13 cellular contexts compared by ENCODE assay signal in the genomic region with DNA sequence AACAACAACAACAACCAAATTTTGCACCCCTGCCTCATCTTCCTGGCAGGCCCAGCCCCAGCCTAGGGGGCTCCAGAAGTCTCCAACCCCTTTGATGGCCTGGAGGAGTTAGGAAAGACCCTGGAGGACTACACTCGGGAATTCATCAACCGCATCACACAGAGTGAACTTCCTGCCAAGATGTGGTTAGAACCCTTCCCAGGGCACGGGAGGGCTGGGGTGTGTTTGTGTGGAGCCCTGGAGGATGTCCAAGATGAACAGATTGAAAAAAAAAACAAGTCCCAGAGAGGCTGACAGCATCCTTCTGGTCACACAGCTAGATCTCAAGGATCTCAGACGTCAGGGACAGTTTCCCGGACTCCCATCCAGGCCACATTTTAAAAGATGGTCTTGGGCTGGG. TPM values are rescaled to one million over a fixed set of nuclear protein-coding genes. Genes with fewer than 3 reads are reported as not detected.
A peak's percentile ranks its signal among the peaks of the same experiment; 100 is the strongest.
DNase-seq lines count a peak whose midpoint lies in the region; ATAC-seq and TF ChIP-seq lines count a peak whose summit lies in the region.
"Had no signal": no experiment of that assay in that cellular context is flagged by ENCODE, and none has a peak within 500 bp of the region (broad histone marks: within the 10 kb centered on the region; RNA-seq: fewer than 3 reads in every experiment).

No MANE protein-coding gene starts in this region.

- H3K4ac ChIP-seq in mesenchymal stem cell (ENCODE audit: low read depth in 1 of 2, low read length in 2 of 2): peak overlapping the region in 1 of 2 experiments; percentile 38

- H2BK12ac ChIP-seq in mesenchymal stem cell (ENCODE audit: low read length in 2 of 2): peak overlapping the region in 1 of 2 experiments; percentile 45

- H3K4me2 ChIP-seq in KMS-11 (no peak overlapping the region), mesenchymal stem cell (ENCODE audit: low read length, poor library complexity, severe bottlenecking) (no peak overlapping the region)

- H3K79me1 ChIP-seq in mesenchymal stem cell (replicated peaks; ENCODE audit: low read length, poor library complexity, severe bottlenecking): no peaks in the 10 kb centered on the region

- no peak overlapping the region for H2BK120ac ChIP-seq in mesenchymal stem cell (ENCODE audit: low read depth, low read length)

- peak overlapping the region; percentile 12 for H2BK15ac ChIP-seq in mesenchymal stem cell (ENCODE audit: low read depth, poor library complexity, severe bottlenecking)

- TF ChIP-seq POLR2A in esophagus muscularis mucosa (IDR thresholded peaks at IDR 0.05; ENCODE audit: low read depth): no peak

- H3K27ac ChIP-seq in KMS-11 (no peak overlapping the region), mesenchymal stem cell (ENCODE audit: low read length, poor library complexity, severe bottlenecking) (no peak overlapping the region), esophagus muscularis mucosa (replicated peaks in 1 of 4) (no peak overlapping the region)
- H3K27ac ChIP-seq: epithelial cell of prostate had no signal

- intact Hi-C loops in posterior cingulate gyrus (cut with DNase I) (no loop called here), esophagus muscularis mucosa (cut with DNase I) (no loop called here)

- TF ChIP-seq EP300 in esophagus muscularis mucosa (IDR thresholded peaks at IDR 0.05): no peak

- H3K36me3 ChIP-seq in KMS-11 (ENCODE audit: insufficient read depth) (no peaks in the 10 kb centered on the region), mesenchymal stem cell (ENCODE audit: control insufficient read depth in 1 of 2, insufficient read depth in 2 of 2, low read depth in 1 of 2, low read length in 2 of 2) (no peaks in the 10 kb centered on the region), esophagus muscularis mucosa (no peaks in the 10 kb centered on the region)

- ATAC-seq in HG03469 (IDR thresholded peaks at IDR 0.05; ENCODE audit: unreplicated experiment): no peak
- no peak for ATAC-seq in HG02798 (IDR thresholded peaks at IDR 0.05; ENCODE audit: poor library complexity, unreplicated experiment)

- TF ChIP-seq CTCF in KMS-11 (conservative IDR thresholded peaks at IDR 0.05; ENCODE audit: low read depth, low read length) (no peak), choroid plexus epithelial cell (conservative IDR thresholded peaks at IDR 0.05; ENCODE audit: low read depth, low read length) (no peak), esophagus muscularis mucosa (IDR thresholded peaks at IDR 0.05) (no peak)

- WGBS in mesenchymal stem cell: 79% methylated on average over 5 of the region's 5 CpGs
- 42% methylated on average over 5 of the region's 5 CpGs for whole genome bisulfite sequencing in esophagus muscularis mucosa

- no peaks in the 10 kb centered on the region for H4K20me1 ChIP-seq in KMS-11 (ENCODE audit: insufficient read depth)

- H2AK5ac ChIP-seq in mesenchymal stem cell (ENCODE audit: low read length, severe bottlenecking): no peak overlapping the region

- no peaks in the 10 kb centered on the region for H3K9me3 ChIP-seq in mesenchymal stem cell (ENCODE audit: control insufficient read depth, low read length)
- H3K9me3 ChIP-seq in esophagus muscularis mucosa: no peaks in the 10 kb centered on the region

- peak overlapping the region; percentile 78 for H4K8ac ChIP-seq in mesenchymal stem cell (ENCODE audit: low read length)

- no peaks in the 10 kb centered on the region for H3K4me1 ChIP-seq in KMS-11 (ENCODE audit: low read depth, poor library complexity, severe bottlenecking)
- H3K4me1 ChIP-seq in mesenchymal stem cell (ENCODE audit: control insufficient read depth, insufficient read depth, low read depth, low read length): peaks cover 7% of the 10 kb centered on the region
- peaks cover 9 to 34% (median 24%) of the 10 kb centered on the region in 4 donors for H3K4me1 ChIP-seq in esophagus muscularis mucosa

- DNase-seq in AG08396 (ENCODE audit: low spot score) (peak; percentile 61), choroid plexus epithelial cell (ENCODE audit: low read depth) (peak; percentile 84), mesenchymal stem cell (peak; percentile 45), posterior cingulate gyrus (no peak), esophagus muscularis mucosa (ENCODE audit: extremely low spot score) (no peak)

- no peaks in the 10 kb centered on the region for H3K79me2 ChIP-seq in KMS-11 (ENCODE audit: insufficient read depth, low read depth)

- H2AFZ ChIP-seq in KMS-11 (ENCODE audit: low read depth) (peak overlapping the region; percentile 45; the same call in 1 of the 2 replicates), mesenchymal stem cell (ENCODE audit: low read depth, low read length) (no peak overlapping the region)

- H3K14ac ChIP-seq in mesenchymal stem cell (ENCODE audit: low read length in 2 of 2): no peak overlapping the region

- no peak overlapping the region for H2BK5ac ChIP-seq in mesenchymal stem cell (ENCODE audit: low read depth, low read length, poor library complexity, severe bottlenecking)

- H3K27me3 ChIP-seq in KMS-11 (ENCODE audit: insufficient read depth, low read depth): peaks cover 6% of the 10 kb centered on the region; the same call in 1 of the 2 replicates
- no peaks in the 10 kb centered on the region for H3K27me3 ChIP-seq in mesenchymal stem cell (ENCODE audit: control insufficient read depth in 1 of 2, insufficient read depth in 1 of 2, low read length in 2 of 2)
- no peaks in the 10 kb centered on the region for H3K27me3 ChIP-seq in esophagus muscularis mucosa

- no peak overlapping the region for H3K23ac ChIP-seq in mesenchymal stem cell (ENCODE audit: low read length in 2 of 2)

- no peak overlapping the region for H3K9ac ChIP-seq in KMS-11
- H3K9ac ChIP-seq in mesenchymal stem cell (ENCODE audit: low read length): no peak overlapping the region

- no peak overlapping the region for H4K91ac ChIP-seq in mesenchymal stem cell (ENCODE audit: low read length)

- no peak overlapping the region for H3K18ac ChIP-seq in mesenchymal stem cell (ENCODE audit: low read depth in 1 of 2, low read length in 2 of 2)

- H3K4me3 ChIP-seq in KMS-11 (IDR thresholded peaks at IDR 0.05; ENCODE audit: insufficient read depth, low read depth, low read length) (no peak overlapping the region), choroid plexus epithelial cell (ENCODE audit: low read depth, low read length) (no peak overlapping the region), mesenchymal stem cell (ENCODE audit: insufficient read depth in 1 of 2, low read depth in 1 of 2, low read length in 2 of 2) (no peak overlapping the region), esophagus muscularis mucosa (no peak overlapping the region)
- H3K4me3 ChIP-seq: smooth muscle cell had no signal

RNA-seq across cellular contexts. Expression of gene APOC1, which starts 13.3 kb away (rescaled TPM):
- 87.8 TPM for polyA plus RNA-seq in mesenchymal stem cell (2013, experiment 1 of 2)
- polyA plus RNA-seq in mesenchymal stem cell (2013, experiment 2 of 2): 82.3 TPM
- 1 to 10 TPM in 1 of 4 donors, not detected in 3; 2.5 TPM for total RNA-seq in esophagus muscularis mucosa

RNA-seq across cellular contexts. Expression of gene APOC4, which starts 14.3 kb away (rescaled TPM):
- polyA plus RNA-seq in mesenchymal stem cell (2013, experiment 1 of 2): not detected
- polyA plus RNA-seq in mesenchymal stem cell (2013, experiment 2 of 2): not detected
- not detected for total RNA-seq in esophagus muscularis mucosa
- total RNA-seq: activated naive CD4-positive, alpha-beta T cell treated with anti-CD3 and anti-CD28 coated beads for 36 hours; H9; smooth muscle cell had no signal
- polyA plus RNA-seq: AG04450, smooth muscle cell had no signal

RNA-seq across cellular contexts. Expression of gene APOC2, which starts 18.1 kb away (rescaled TPM):
- polyA plus RNA-seq in mesenchymal stem cell (2013, experiment 1 of 2): not detected
- not detected for polyA plus RNA-seq in mesenchymal stem cell (2013, experiment 2 of 2)
- not detected for total RNA-seq in esophagus muscularis mucosa
- total RNA-seq: activated naive CD4-positive, alpha-beta T cell treated with anti-CD3 and anti-CD28 coated beads for 36 hours; H9 had no signal
- polyA plus RNA-seq: AG04450 had no signal

RNA-seq across cellular contexts. Expression of gene APOE, which starts 22.1 kb away (rescaled TPM):
- 201 TPM for polyA plus RNA-seq in mesenchymal stem cell (2013, experiment 1 of 2)
- polyA plus RNA-seq in mesenchymal stem cell (2013, experiment 2 of 2): 208 TPM
- 10 to 100 TPM; 20.3 to 47.3 (median 37.2) TPM for total RNA-seq in esophagus muscularis mucosa

RNA-seq across cellular contexts. Expression of gene CLPTM1, which starts 27.4 kb away (rescaled TPM):
- 97.6 TPM for polyA plus RNA-seq in mesenchymal stem cell (2013, experiment 1 of 2)
- polyA plus RNA-seq in mesenchymal stem cell (2013, experiment 2 of 2): 93.9 TPM
- total RNA-seq in esophagus muscularis mucosa: 100 to 1,000 TPM in 2 of 4 donors, 10 to 100 TPM in 2; 46.6 to 154 (median 79.5) TPM

Comparison
In these comparisons a context has a peak if more than half of its experiments do, and no peak if none do; other contexts are left out.
1. DNase-seq: peak in AG08396 (single experiment), choroid plexus epithelial cell (single experiment) and mesenchymal stem cell (single experiment); none in posterior cingulate gyrus (0 of 10) and esophagus muscularis mucosa (single experiment).